In genomic region chr22:36853407-36854099, GRCh38 we compare ENCODE assay signal across 9 cellular contexts. TPM values are rescaled to one million over a fixed set of nuclear protein-coding genes. Genes with fewer than 3 reads are reported as not detected.
DNase-seq lines count a peak whose midpoint lies in the region; ATAC-seq and TF ChIP-seq lines count a peak whose summit lies in the region.
"Had no signal": no experiment of that assay in that cellular context is flagged by ENCODE, and none has a peak within 500 bp of the region (broad histone marks: within the 10 kb centered on the region; RNA-seq: fewer than 3 reads in every experiment).

No MANE protein-coding gene starts in this region.

- H3K4me1 ChIP-seq in SK-N-SH (ENCODE audit: control insufficient read depth in 1 of 2, insufficient read depth in 2 of 2, low read depth in 1 of 2, low read length in 1 of 2) (peaks cover 0 to 9% of the 10 kb centered on the region in 2 experiments; a peak in 1 of 4 replicates), right atrium auricular region (peaks cover 0 to 11% of the 10 kb centered on the region in 2 donors), spleen (peaks cover 2 to 43% (median 20%) of the 10 kb centered on the region in 6 donors)

- H4K20me1 ChIP-seq in SK-N-SH (ENCODE audit: insufficient read depth) = no peaks in the 10 kb centered on the region

- POLR2A ChIA-PET in SK-N-SH (lab: Yijun Ruan, JAX) = no interaction called here

- TF ChIP-seq POLR2A in spleen (IDR thresholded peaks at IDR 0.05) = no peak

- WGBS in SK-N-SH (ENCODE audit: low lambda C conversion rate) = 78% methylated on average over 12 of the region's 16 CpGs
- 38 to 45% (median 40%) methylated on average over 16 of the region's 16 CpGs for WGBS in spleen, 5 donors

- H3K27ac ChIP-seq in SK-N-SH (ENCODE audit: low read depth in 2 of 2, low read length in 1 of 2) (no peak overlapping the region), right atrium auricular region (no peak overlapping the region), spleen (peak overlapping the region in 6 of 8 donors; percentile 14 to 83 (median 34))

- CTCF ChIA-PET in SK-N-SH (lab: Yijun Ruan, JAX) = interaction anchor here (0.6 to 2.8 kb wide), 17 partner anchors 12 to 307 kb away, joined by 3 to 15 read pairs (median 3); no protein-coding TSS in a partner anchor

- ATAC-seq in HG02981 (IDR thresholded peaks at IDR 0.05; ENCODE audit: unreplicated experiment) = peak; percentile 38
- no peak for ATAC-seq in HG02938 (IDR thresholded peaks at IDR 0.05; ENCODE audit: unreplicated experiment)
- no peak for ATAC-seq in HG02678 (IDR thresholded peaks at IDR 0.05; ENCODE audit: unreplicated experiment)

- H3K27me3 ChIP-seq in SK-N-SH (ENCODE audit: insufficient read depth) = peaks cover 11% of the 10 kb centered on the region
- no peaks in the 10 kb centered on the region for H3K27me3 ChIP-seq in right atrium auricular region
- H3K27me3 ChIP-seq in spleen (replicated peaks in 1 of 7) = peaks cover 0 to 18% (median 0%) of the 10 kb centered on the region in 7 donors

- no peak overlapping the region for H3K9ac ChIP-seq in SK-N-SH

- peak; percentile 35; the same call in 1 of the 2 replicates for TF ChIP-seq RAD21 in SK-N-SH (IDR thresholded peaks at IDR 0.05; ENCODE audit: low read length)

- no peaks in the 10 kb centered on the region for H3K79me2 ChIP-seq in SK-N-SH (ENCODE audit: insufficient read depth)

- no peak overlapping the region for H2AFZ ChIP-seq in SK-N-SH (ENCODE audit: low read depth)

- no peak overlapping the region for H3K4me2 ChIP-seq in SK-N-SH

- no peaks in the 10 kb centered on the region for H3K36me3 ChIP-seq in SK-N-SH (replicated peaks in 1 of 2; ENCODE audit: control insufficient read depth in 1 of 2, insufficient read depth in 2 of 2, low read length in 1 of 2)
- H3K36me3 ChIP-seq in right atrium auricular region = no peaks in the 10 kb centered on the region
- H3K36me3 ChIP-seq in spleen = no peaks in the 10 kb centered on the region

- TF ChIP-seq CTCF in SK-N-SH (IDR thresholded peaks at IDR 0.05) = peak; percentile 66
- peak in 1 of 2 donors; percentile 63 for TF ChIP-seq CTCF in right atrium auricular region (IDR thresholded peaks at IDR 0.05)
- peak; percentile 55 to 90 (median 66) for TF ChIP-seq CTCF in spleen (IDR thresholded peaks at IDR 0.05 in 8 of 11, conservative IDR thresholded peaks at IDR 0.05 in 3 of 11)

- no peaks in the 10 kb centered on the region for H3K9me2 ChIP-seq in SK-N-SH

- intact Hi-C loops in spleen (cut with DNase I; ENCODE audit: low total_unique reads) = loop anchor here (5.0 kb wide), 1 partner anchor 86 kb away; no protein-coding TSS in a partner anchor

- DNase-seq in COLO668 (lab: John Stamatoyannopoulos, UW; ENCODE audit: unreplicated experiment) (peak; percentile 31), SK-N-SH (peak; percentile 70), right atrium auricular region (ENCODE audit: low spot score) (peak; percentile 66), spleen (peak; percentile 96)
- DNase-seq in activated naive CD4-positive, alpha-beta T cell treated with Interleukin-2 at 50 U/mL for 16 hours = peak; percentile 89

- no peak for TF ChIP-seq EP300 in SK-N-SH (IDR thresholded peaks at IDR 0.05; ENCODE audit: borderline replicate concordance in 1 of 2, low read depth in 1 of 2, low read length in 1 of 2)

- no peaks in the 10 kb centered on the region for H3F3A ChIP-seq in SK-N-SH (replicated peaks; ENCODE audit: insufficient read depth)

- H3K4me3 ChIP-seq in SK-N-SH (ENCODE audit: low read depth in 2 of 2, low read length in 1 of 2) (peak overlapping the region in 1 of 2 experiments; percentile 46; a peak in 1 of 4 replicates), right atrium auricular region (no peak overlapping the region), spleen (peak overlapping the region in 4 of 8 donors; percentile 6 to 48 (median 10))

- H3K9me3 ChIP-seq in SK-N-SH (no peaks in the 10 kb centered on the region), right atrium auricular region (no peaks in the 10 kb centered on the region), spleen (peaks cover 0 to 7% (median 0%) of the 10 kb centered on the region in 8 donors)

TF ChIP-seq in SK-N-SH, 30 proteins besides CTCF, POLR2A, EP300 and RAD21:
- TF ChIP-seq SMC3 (IDR thresholded peaks at IDR 0.05; ENCODE audit: low read depth, low read length) = peak; percentile 33
- TF ChIP-seq JUND (IDR thresholded peaks at IDR 0.05) = no peak
- no peak for TF ChIP-seq MEF2A (IDR thresholded peaks at IDR 0.05; ENCODE audit: borderline replicate concordance, low read depth)
- no peak for TF ChIP-seq POLR2AphosphoS5 (IDR thresholded peaks at IDR 0.05; ENCODE audit: low read depth, low read length)
- TF ChIP-seq FOXM1 (IDR thresholded peaks at IDR 0.05; ENCODE audit: low read depth) = no peak
- TF ChIP-seq TEAD4 (IDR thresholded peaks at IDR 0.05; ENCODE audit: borderline replicate concordance, insufficient read depth) = no peak
- TF ChIP-seq GATA2 (CRISPR knock-in tag; IDR thresholded peaks at IDR 0.05) = no peak
- TF ChIP-seq NFIC (IDR thresholded peaks at IDR 0.05; ENCODE audit: borderline replicate concordance) = no peak
- peak; percentile 17; the same call in 1 of the 2 replicates for TF ChIP-seq GABPA (IDR thresholded peaks at IDR 0.05; ENCODE audit: low read depth)
- peak; percentile 70 for TF ChIP-seq YY1 (IDR thresholded peaks at IDR 0.05; ENCODE audit: low read depth)
- no peak for TF ChIP-seq MXI1 (IDR thresholded peaks at IDR 0.05; ENCODE audit: low read depth, low read length)
- TF ChIP-seq RCOR1 (IDR thresholded peaks at IDR 0.05; ENCODE audit: low read length) = no peak
- TF ChIP-seq USF2 (IDR thresholded peaks at IDR 0.05; ENCODE audit: borderline replicate concordance, low read depth, low read length) = no peak

RNA-seq across cellular contexts. Expression of gene NCF4, which starts 7.3 kb away (rescaled TPM):
- polyA plus RNA-seq in SK-N-SH (2012; rRNA removed) (not detected in 2 replicates), spleen (100 to 1,000 TPM; 116 to 178 (median 162) TPM)
- polyA plus RNA-seq in SK-N-SH (2012; cell fraction: cytosol; rRNA removed) = not detected in 2 replicates
- not detected in 2 replicates for polyA plus RNA-seq in SK-N-SH (2012; cell fraction: nucleus; rRNA removed)
- total RNA-seq in right atrium auricular region (1 to 10 TPM; 3.9 to 7.0 TPM), spleen (100 to 1,000 TPM in 6 of 7 donors, 10 to 100 TPM in 1; 89.0 to 222 (median 146) TPM)

RNA-seq across cellular contexts. Expression of gene PVALB, which starts 36.7 kb away (rescaled TPM):
- polyA plus RNA-seq in SK-N-SH (2012; rRNA removed) = not detected in 2 replicates
- polyA plus RNA-seq in SK-N-SH (2012; cell fraction: cytosol; rRNA removed) = not detected in 2 replicates
- not detected in 2 replicates for polyA plus RNA-seq in SK-N-SH (2012; cell fraction: nucleus; rRNA removed)
- not detected for total RNA-seq in right atrium auricular region
- 1 to 10 TPM in 2 of 7 donors, under 1 TPM in 3, not detected in 2; 0.91 to 3.2 (median 0.95) TPM for total RNA-seq in spleen
- polyA plus RNA-seq in spleen = 1 to 10 TPM in 2 of 3 donors, under 1 TPM in 1; 0.52 to 2.8 (median 1.0) TPM
- polyA plus RNA-seq: adipose tissue had no signal

RNA-seq across cellular contexts. Expression of gene CSF2RB, which starts 59.9 kb away (rescaled TPM):
- polyA plus RNA-seq in SK-N-SH (2012; rRNA removed) (not detected in 2 replicates), spleen (10 to 100 TPM; 14.2 to 19.7 (median 16.3) TPM)
- not detected in 2 replicates for polyA plus RNA-seq in SK-N-SH (2012; cell fraction: cytosol; rRNA removed)
- polyA plus RNA-seq in SK-N-SH (2012; cell fraction: nucleus; rRNA removed) = 0.02 TPM in 1 of 2 replicates, not detected in the other
- total RNA-seq in right atrium auricular region (1 to 10 TPM; 1.8 to 4.2 TPM), spleen (100 to 1,000 TPM in 1 of 7 donors, 10 to 100 TPM in 6; 35.9 to 110 (median 61.3) TPM)

Comparison
In these comparisons a context has a peak if more than half of its experiments do, and no peak if none do; other contexts are left out.
1. DNase-seq: peak in every context shown above with its lines; median percentile 96 in spleen; 89 in activated naive CD4-positive, alpha-beta T cell treated with Interleukin-2 at 50 U/mL for 16 hours; 70 in SK-N-SH; 66 in right atrium auricular region; 31 in COLO668.
2. H3K27ac ChIP-seq: peak in spleen (6 of 8); none in SK-N-SH (0 of 2) and right atrium auricular region (0 of 2).
3. RNA of gene NCF4, which starts 7.3 kb away (total RNA-seq): 89.0 to 222 TPM in spleen; 3.9 to 7.0 TPM in right atrium auricular region; every median in the first group is over 10 times any median in the second.
4. RNA of gene CSF2RB, which starts 59.9 kb away (total RNA-seq): 35.9 to 110 TPM in spleen; 1.8 to 4.2 TPM in right atrium auricular region; every median in the first group is over 4 times any median in the second.